In genomic region chr5:151202381-151203139, GRCh38 we compare ENCODE assay signal across 9 cellular contexts. TPM values are rescaled to one million over a fixed set of nuclear protein-coding genes. Genes with fewer than 3 reads are reported as not detected.
DNase-seq lines count a peak whose midpoint lies in the region; ATAC-seq, FAIRE-seq and TF ChIP-seq lines count a peak whose summit lies in the region.
"Had no signal": no experiment of that assay in that cellular context is flagged by ENCODE, and none has a peak within 500 bp of the region (broad histone marks: within the 10 kb centered on the region; RNA-seq: fewer than 3 reads in every experiment).

No MANE protein-coding gene starts in this region.

- no peak for DNase-seq in GM18507 (ENCODE audit: extremely low spot score, insufficient read length, low read depth)
- DNase-seq in RWPE2 (ENCODE audit: low spot score), result peak; percentile 68
- DNase-seq in choroid plexus epithelial cell (ENCODE audit: low read depth), result peak; percentile 73
- DNase-seq in posterior vena cava (ENCODE audit: low spot score), result peak; percentile 6
- DNase-seq in DMS 273 treated with DMSO at 0.1 percent for 48 hours (lab: John Stamatoyannopoulos, UW), result no peak
- no peak for DNase-seq in COLO829 (ENCODE audit: low spot score)
- DNase-seq in stomach, result no peak
- no peak for DNase-seq in OCI-M1 (lab: John Stamatoyannopoulos, UW)
- DNase-seq: H9 had no signal

- no peak for TF ChIP-seq EP300 in stomach (IDR thresholded peaks at IDR 0.05)

- intact Hi-C loops in posterior vena cava (cut with DNase I), result no loop called here
- intact Hi-C loops in stomach (cut with DNase I; ENCODE audit: low total_unique reads), result no loop called here

- no peak for TF ChIP-seq CTCF in RWPE2 (IDR thresholded peaks at IDR 0.05; ENCODE audit: poor library complexity, severe bottlenecking)
- no peak for TF ChIP-seq CTCF in choroid plexus epithelial cell (conservative IDR thresholded peaks at IDR 0.05; ENCODE audit: low read depth, low read length)
- no peak for TF ChIP-seq CTCF in stomach (IDR thresholded peaks at IDR 0.05)

- H3K27ac ChIP-seq in RWPE2 (ENCODE audit: poor library complexity, severe bottlenecking) (no peak overlapping the region), stomach (no peak overlapping the region)

- no peaks in the 10 kb centered on the region for H3K9me3 ChIP-seq in RWPE2 (ENCODE audit: severe bottlenecking)
- no peaks in the 10 kb centered on the region for H3K9me3 ChIP-seq in stomach

- H3K4me1 ChIP-seq in RWPE2 (ENCODE audit: insufficient read depth, poor library complexity, severe bottlenecking), result peaks cover 8% of the 10 kb centered on the region
- peaks cover 0 to 12% (median 4%) of the 10 kb centered on the region in 4 donors for H3K4me1 ChIP-seq in stomach

- peak; percentile 26 for FAIRE-seq in GM18507 (lab: Jason Lieb, UNC)

- TF ChIP-seq POLR2A in stomach (IDR thresholded peaks at IDR 0.05), result no peak

- ATAC-seq in RWPE2 (ENCODE audit: low read depth), result peak; percentile 95

- no peak overlapping the region for H3K4me3 ChIP-seq in RWPE2 (ENCODE audit: severe bottlenecking)
- no peak overlapping the region for H3K4me3 ChIP-seq in choroid plexus epithelial cell (ENCODE audit: low read depth, low read length)
- H3K4me3 ChIP-seq in stomach, result no peak overlapping the region

- H3K27me3 ChIP-seq in RWPE2 (ENCODE audit: insufficient read depth, poor library complexity, severe bottlenecking), result no peaks in the 10 kb centered on the region
- no peaks in the 10 kb centered on the region for H3K27me3 ChIP-seq in stomach

- H3K36me3 ChIP-seq in RWPE2 (ENCODE audit: low read depth) (no peaks in the 10 kb centered on the region), stomach (peaks cover 12 to 44% (median 39%) of the 10 kb centered on the region in 4 donors)

- WGBS in stomach, 5 donors, result 60 to 81% (median 74%) methylated on average over 5 of the region's 5 CpGs

RNA-seq across cellular contexts. Expression of gene CCDC69, which starts 21.3 kb away (rescaled TPM):
- total RNA-seq in posterior vena cava (10 to 100 TPM; 70.6 to 72.4 TPM), stomach (100 to 1,000 TPM in 1 of 5 donors, 10 to 100 TPM in 3, 1 to 10 TPM in 1; 5.5 to 173 (median 36.2) TPM)
- polyA plus RNA-seq in stomach, result 10 to 100 TPM; 24.9 to 33.4 (median 28.6) TPM

RNA-seq across cellular contexts. Expression of gene ANXA6, which starts 45.0 kb away (rescaled TPM):
- total RNA-seq in posterior vena cava, result 100 to 1,000 TPM; 328 to 430 TPM
- 100 to 1,000 TPM in 3 of 5 donors, 10 to 100 TPM in 2; 28.4 to 240 (median 133) TPM for total RNA-seq in stomach
- polyA plus RNA-seq in stomach, result 100 to 1,000 TPM in 1 of 3 donors, 10 to 100 TPM in 2; 66.0 to 103 (median 73.6) TPM

RNA-seq across cellular contexts. Expression of gene GM2A, which starts 50.4 kb away (rescaled TPM):
- total RNA-seq in posterior vena cava (10 to 100 TPM; 23.4 to 41.6 TPM), stomach (10 to 100 TPM in 4 of 5 donors, 1 to 10 TPM in 1; 3.5 to 57.2 (median 21.4) TPM)
- 10 to 100 TPM in 1 of 3 donors, 1 to 10 TPM in 2; 3.2 to 27.7 (median 9.2) TPM for polyA plus RNA-seq in stomach

Comparison
In these comparisons a context has a peak if more than half of its experiments do, and no peak if none do; other contexts are left out.
1. DNase-seq: peak in RWPE2 (single experiment), choroid plexus epithelial cell (single experiment) and posterior vena cava (single experiment); none in GM18507 (single experiment), DMS 273 treated with DMSO at 0.1 percent for 48 hours (single experiment), COLO829 (single experiment), stomach (single experiment) and OCI-M1 (single experiment).